8 cellular contexts compared by ENCODE assay signal in genomic region chr14:22597771-22598098, GRCh38. TPM values are rescaled to one million over a fixed set of nuclear protein-coding genes. Genes with fewer than 3 reads are reported as not detected.
DNase-seq lines count a peak whose midpoint lies in the region; ATAC-seq and TF ChIP-seq lines count a peak whose summit lies in the region.

No MANE protein-coding gene starts in this region.

- no peak for TF ChIP-seq EP300 in gastroesophageal sphincter (IDR thresholded peaks at IDR 0.05)

- peak overlapping the region; percentile 60 to 93 for H3K27ac Mint-ChIP-seq in T-cell

- H3K9me3 ChIP-seq in gastroesophageal sphincter = no peaks in the 10 kb centered on the region

- no peaks in the 10 kb centered on the region for H3K27me3 ChIP-seq in gastroesophageal sphincter

- ATAC-seq in GM21825 (IDR thresholded peaks at IDR 0.05; ENCODE audit: unreplicated experiment) (peak; percentile 22), T-cell (replicated peaks in 1 of 4) (peak in 2 of 4 experiments; percentile 17 to 20), gastroesophageal sphincter (no peak), HG02840 (IDR thresholded peaks at IDR 0.05; ENCODE audit: low FRiP score, unreplicated experiment) (no peak)

- WGBS in gastroesophageal sphincter (ENCODE audit: low coverage in 1 of 2), 2 donors = 17 to 20% methylated on average over 3 to 5 of the region's 9 CpGs

- H3K9me3 Mint-ChIP-seq in T-cell = no peaks in the 10 kb centered on the region

- H3K27ac ChIP-seq in gastroesophageal sphincter = peak overlapping the region in 3 of 4 donors; percentile 86 to 94 (median 88)

- H3K4me1 ChIP-seq in gastroesophageal sphincter = peaks cover 5 to 31% (median 14%) of the 10 kb centered on the region in 3 donors

- POLR2A ChIA-PET in T-cell (lab: Charles Lee) = interaction anchor here in 1 of 2 donors (4.9 kb wide), 1 partner anchor 9 kb away, joined by 39 read pairs; the partner anchor contains the start of gene DAD1

- peaks cover 15% of the 10 kb centered on the region for H3K36me3 Mint-ChIP-seq in T-cell

- peaks cover 34 to 37% (median 37%) of the 10 kb centered on the region in 3 donors for H3K4me1 Mint-ChIP-seq in T-cell

- peak overlapping the region; percentile 96 to 99 (median 97) for H3K4me3 Mint-ChIP-seq in T-cell

- H3K36me3 ChIP-seq in gastroesophageal sphincter = peaks cover 0 to 14% of the 10 kb centered on the region in 2 donors

- H3K27me3 Mint-ChIP-seq in T-cell = peaks cover 0 to 8% of the 10 kb centered on the region in 2 donors

- CTCF ChIA-PET in T-cell (lab: Charles Lee) = interaction anchor here (0.5 to 3.1 kb wide), 4 partner anchors 9 to 253 kb away, joined by 3 to 27 read pairs (median 8); partner anchors contain the start of gene DAD1 (in 1 of the 2)

- TF ChIP-seq CTCF in AG10803 (conservative IDR thresholded peaks at IDR 0.05; ENCODE audit: low read length) (no peak), gastroesophageal sphincter (IDR thresholded peaks at IDR 0.05) (no peak), retinal pigment epithelial cell (conservative IDR thresholded peaks at IDR 0.05; ENCODE audit: low read depth, low read length) (no peak)

- no peak for TF ChIP-seq POLR2A in gastroesophageal sphincter (IDR thresholded peaks at IDR 0.05)

- DNase-seq in AG10803 (ENCODE audit: low read depth) (no peak), T-cell (no peak), retinal pigment epithelial cell (ENCODE audit: low read depth) (no peak), NCI-H446 treated with DMSO at 0.1 percent for 48 hours (lab: John Stamatoyannopoulos, UW) (no peak), GOT3 (lab: John Stamatoyannopoulos, UW) (no peak)

- H3K4me3 ChIP-seq in AG10803 (ENCODE audit: low read length) = peak overlapping the region; percentile 96
- H3K4me3 ChIP-seq in gastroesophageal sphincter = peak overlapping the region; percentile 80 to 93
- H3K4me3 ChIP-seq in retinal pigment epithelial cell (ENCODE audit: low read length) = peak overlapping the region; percentile 96

RNA-seq across cellular contexts. Expression of gene ABHD4, which starts 0.4 kb away (rescaled TPM):
- total RNA-seq in T-cell = 10 to 100 TPM; 10.1 to 20.9 (median 17.3) TPM
- total RNA-seq in gastroesophageal sphincter = 10 to 100 TPM; 23.8 to 42.0 (median 31.0) TPM

RNA-seq across cellular contexts. Expression of gene DAD1, which starts 8.7 kb away (rescaled TPM):
- total RNA-seq in T-cell (100 to 1,000 TPM in 4 of 5 donors, 10 to 100 TPM in 1; 80.9 to 127 (median 113) TPM), gastroesophageal sphincter (100 to 1,000 TPM; 123 to 228 (median 171) TPM)

RNA-seq across cellular contexts. Expression of gene OR6J1, which starts 46.4 kb away (rescaled TPM):
- total RNA-seq in T-cell (not detected), gastroesophageal sphincter (under 1 TPM in 1 of 4 donors, not detected in 3; 0.12 TPM)
